ENCODE assay signal across 8 cellular contexts in the genomic region with DNA sequence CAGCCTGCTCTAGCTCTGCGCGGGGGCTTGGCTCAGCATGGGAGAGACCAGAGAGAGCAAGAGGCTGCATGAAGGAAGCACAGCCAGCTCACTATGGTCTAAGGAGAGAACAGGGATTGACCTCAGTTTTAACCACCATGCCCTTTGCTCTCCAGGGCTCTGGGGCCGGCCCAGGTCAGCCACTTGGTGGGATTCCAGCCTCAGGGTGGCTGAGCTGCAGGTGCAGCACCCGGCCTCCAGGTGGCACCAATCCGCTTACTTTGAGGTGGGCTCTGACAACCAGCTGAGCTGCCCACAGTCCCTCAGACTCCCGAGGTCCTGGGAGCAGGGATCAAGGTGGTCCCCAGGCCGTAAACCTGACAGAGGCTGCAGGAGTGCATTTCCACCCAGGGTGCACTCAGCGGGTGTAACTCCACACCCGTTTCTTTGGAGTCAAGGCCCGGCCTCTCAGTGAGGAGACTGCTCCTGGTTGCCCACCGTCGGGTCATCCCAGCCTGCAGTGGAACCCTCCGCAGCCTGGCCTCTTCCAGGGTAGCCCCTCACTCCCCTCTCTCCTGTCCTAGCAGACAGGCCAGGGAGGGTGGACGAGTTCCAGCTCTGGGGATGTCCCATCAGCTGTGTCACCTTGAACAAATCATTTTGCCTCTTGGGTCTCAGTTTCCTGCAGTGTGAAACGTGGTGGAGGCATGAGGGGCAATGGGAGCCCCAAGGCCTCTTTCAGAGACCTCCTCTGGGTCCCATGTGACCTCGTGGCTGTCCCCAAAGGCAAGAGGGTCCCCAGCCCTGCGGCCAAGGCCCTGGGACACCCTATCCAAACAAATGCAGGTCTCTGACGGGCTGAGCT.
A peak's percentile ranks its signal among the peaks of the same experiment; 100 is the strongest.
DNase-seq lines count a peak whose midpoint lies in the region; ATAC-seq and TF ChIP-seq lines count a peak whose summit lies in the region.

No MANE protein-coding gene starts in this region.

- no peak overlapping the region for H3K27ac ChIP-seq in iPS-20b (ENCODE audit: low read length)

- no peaks in the 10 kb centered on the region for H3K36me3 ChIP-seq in ES-I3 (ENCODE audit: insufficient read depth, low read length)
- no peaks in the 10 kb centered on the region for H3K36me3 ChIP-seq in iPS-20b (ENCODE audit: insufficient read depth, low read depth, low read length)

- H3K9me3 ChIP-seq in ES-I3 (ENCODE audit: control insufficient read depth, insufficient read depth, low read length), result no peaks in the 10 kb centered on the region
- H3K9me3 ChIP-seq in iPS-20b (ENCODE audit: insufficient read depth, low read depth, low read length), result no peaks in the 10 kb centered on the region

- H3K36me3 Mint-ChIP-seq in T-helper 2 cell treated with Interferon-gamma antibody and Interleukin-4, amounts not matched to agents 5 μg/mL and 100 μg/mL, for 36 hours (ENCODE audit: low read depth), result no peaks in the 10 kb centered on the region

- in situ Hi-C loops in astrocyte of the cerebellum (cut with HindIII; ENCODE audit: low sequenced_read_pairs), result no loop called here

- peak; percentile 87 for TF ChIP-seq CTCF in astrocyte of the cerebellum (IDR thresholded peaks at IDR 0.05; ENCODE audit: low read depth, low read length, missing control alignments)

- H3K4me3 ChIP-seq in astrocyte of the cerebellum (ENCODE audit: low read depth, low read length), result peak overlapping the region; percentile 11
- peak overlapping the region; percentile 54 for H3K4me3 ChIP-seq in iPS-20b (ENCODE audit: low read length)

- no peaks in the 10 kb centered on the region for H3K9me3 Mint-ChIP-seq in T-helper 2 cell treated with Interferon-gamma antibody and Interleukin-4, amounts not matched to agents 5 μg/mL and 100 μg/mL, for 36 hours

- H3K27me3 ChIP-seq in iPS-20b (ENCODE audit: insufficient read depth, low read length), result peaks cover 47% of the 10 kb centered on the region

- no peaks in the 10 kb centered on the region; the same call in 1 of the 2 replicates for H3K4me1 ChIP-seq in ES-I3 (ENCODE audit: insufficient read depth, low read length)
- no peaks in the 10 kb centered on the region for H3K4me1 ChIP-seq in iPS-20b (ENCODE audit: insufficient read depth, low read length)

- H3K4me3 Mint-ChIP-seq in T-helper 2 cell treated with Interferon-gamma antibody and Interleukin-4, amounts not matched to agents 5 μg/mL and 100 μg/mL, for 36 hours, result no peak overlapping the region

- H3K27ac Mint-ChIP-seq in T-helper 2 cell treated with Interferon-gamma antibody and Interleukin-4, amounts not matched to agents 5 μg/mL and 100 μg/mL, for 36 hours, result no peak overlapping the region

- H3K27me3 Mint-ChIP-seq in T-helper 2 cell treated with Interferon-gamma antibody and Interleukin-4, amounts not matched to agents 5 μg/mL and 100 μg/mL, for 36 hours (ENCODE audit: low read depth), result peaks cover 41% of the 10 kb centered on the region

- ATAC-seq in GM18873 (IDR thresholded peaks at IDR 0.05; ENCODE audit: low FRiP score, unreplicated experiment), result no peak

- H3K9ac ChIP-seq in ES-I3 (ENCODE audit: low read depth, low read length) (peak overlapping the region; percentile 41; the same call in 1 of the 2 replicates), iPS-20b (ENCODE audit: low read depth, low read length) (no peak overlapping the region)

- H3K4me1 Mint-ChIP-seq in T-helper 2 cell treated with Interferon-gamma antibody and Interleukin-4, amounts not matched to agents 5 μg/mL and 100 μg/mL, for 36 hours (ENCODE audit: low read depth), result no peaks in the 10 kb centered on the region

- DNase-seq in HuH-7.5 (ENCODE audit: low spot score), result peak; percentile 84
- peak; percentile 29 for DNase-seq in T-helper 2 cell treated with Interferon-gamma antibody and Interleukin-4, amounts not matched to agents 5 μg/mL and 100 μg/mL, for 36 hours (ENCODE audit: low spot score)
- peak; percentile 15 for DNase-seq in astrocyte of the cerebellum (ENCODE audit: low read depth)
- peak; percentile 22 to 33 for DNase-seq in stimulated activated CD4-positive, alpha-beta T cell treated with anti-CD3 and anti-CD28 coated beads, Interleukin-15, amount 100 ng/mL, for 1 hour (ENCODE audit: low read depth in 1 of 2, low spot score in 1 of 2)
- DNase-seq in NK-92 treated with Interleukin-12 subunit alpha and Interleukin-12 subunit beta, amount 100 ng/mL, for 24 hours (lab: John Stamatoyannopoulos, UW), result no peak
